Comparison of ENCODE assay signal across 8 cellular contexts in genomic region chr12:57476993-57477709, GRCh38. TPM values are rescaled to one million over a fixed set of nuclear protein-coding genes. Genes with fewer than 3 reads are reported as not detected.
DNase-seq lines count a peak whose midpoint lies in the region; ATAC-seq, FAIRE-seq and TF ChIP-seq lines count a peak whose summit lies in the region.
"Had no signal": no experiment of that assay in that cellular context is flagged by ENCODE, and none has a peak within 500 bp of the region (broad histone marks: within the 10 kb centered on the region; RNA-seq: fewer than 3 reads in every experiment).

No MANE protein-coding gene starts in this region.

- no peak for FAIRE-seq in H54 (lab: Jason Lieb, UNC)

- H3K27ac Mint-ChIP-seq in activated B cell treated with CpG ODN at 0.5 μM for 24 hours (peak overlapping the region; percentile 100), neural progenitor cell (no peak overlapping the region)

- POLR2A ChIA-PET in activated B cell treated with CpG ODN at 0.5 μM for 24 hours (lab: Charles Lee) = interaction anchor here (0.5 to 8.3 kb wide), 21 partner anchors 10 to 1463 kb away, joined by 3 to 133 read pairs (median 4); partner anchors contain the start of genes DCTN2, DDIT3, GLI1 and INHBE

- TF ChIP-seq CTCF in GM12875 (IDR thresholded peaks at IDR 0.05; ENCODE audit: borderline replicate concordance, insufficient read depth, low read depth, low read length) (no peak), activated B cell treated with CpG ODN at 0.5 μM for 24 hours (IDR thresholded peaks at IDR 0.05) (no peak), neural progenitor cell (IDR thresholded peaks at IDR 0.05) (no peak)

- peak overlapping the region; percentile 81 for H3K4me3 ChIP-seq in GM12875 (ENCODE audit: low read depth, low read length)
- no peak overlapping the region for H3K4me3 ChIP-seq in mucosa of stomach (ENCODE audit: low read length)
- no peak overlapping the region for H3K4me3 ChIP-seq in neural progenitor cell

- peaks cover 65% of the 10 kb centered on the region for H3K27me3 ChIP-seq in mucosa of stomach (ENCODE audit: control insufficient read depth, insufficient read depth, low read length)
- H3K27me3 ChIP-seq in neural progenitor cell = peaks cover 100% of the 10 kb centered on the region

- peak overlapping the region; percentile 33 for H3K9ac ChIP-seq in mucosa of stomach (ENCODE audit: low read length)
- no peak overlapping the region for H3K9ac ChIP-seq in neural progenitor cell

- intact Hi-C loops in activated B cell treated with CpG ODN at 0.5 μM for 24 hours (cut with micrococcal nuclease) = loop anchor here (1.0 to 5.0 kb wide), 4 partner anchors 15 to 370 kb away; partner anchors contain the start of genes CDK4 and CTDSP2
- intact Hi-C loops in head of caudate nucleus (cut with DNase I) = no loop called here

- H2AFZ ChIP-seq in neural progenitor cell (replicated peaks) = no peak overlapping the region

- H3K4me3 Mint-ChIP-seq in activated B cell treated with CpG ODN at 0.5 μM for 24 hours (peak overlapping the region; percentile 93), neural progenitor cell (no peak overlapping the region)

- H3F3A ChIP-seq in neural progenitor cell (ENCODE audit: low read depth) = peaks cover 3% of the 10 kb centered on the region

- DNase-seq in activated B cell treated with CpG ODN at 0.5 μM for 24 hours (no peak), H54 (ENCODE audit: insufficient read length, low spot score) (no peak), neural progenitor cell (ENCODE audit: low spot score) (no peak), head of caudate nucleus (no peak)
- DNase-seq: NCI-H1105 treated with DMSO at 0.1 percent for 48 hours had no signal

- peaks cover 2% of the 10 kb centered on the region for H4K20me1 ChIP-seq in neural progenitor cell (ENCODE audit: low read depth)

- H3K4me2 ChIP-seq in neural progenitor cell = no peak overlapping the region

- H3K27me3 Mint-ChIP-seq in activated B cell treated with CpG ODN at 0.5 μM for 24 hours (no peaks in the 10 kb centered on the region), neural progenitor cell (ENCODE audit: insufficient read depth, low read depth) (peaks cover 44% of the 10 kb centered on the region)

- no peaks in the 10 kb centered on the region for H3K9me3 Mint-ChIP-seq in activated B cell treated with CpG ODN at 0.5 μM for 24 hours
- H3K9me3 Mint-ChIP-seq in neural progenitor cell = no peaks in the 10 kb centered on the region

- H3K36me3 ChIP-seq in mucosa of stomach (ENCODE audit: control insufficient read depth, insufficient read depth, low read length) = no peaks in the 10 kb centered on the region
- H3K36me3 ChIP-seq in neural progenitor cell = no peaks in the 10 kb centered on the region

- H3K36me3 Mint-ChIP-seq in activated B cell treated with CpG ODN at 0.5 μM for 24 hours (ENCODE audit: low read depth) = peaks cover 24% of the 10 kb centered on the region
- no peaks in the 10 kb centered on the region for H3K36me3 Mint-ChIP-seq in neural progenitor cell

- peaks cover 86% of the 10 kb centered on the region for H3K4me1 Mint-ChIP-seq in activated B cell treated with CpG ODN at 0.5 μM for 24 hours
- peaks cover 2% of the 10 kb centered on the region for H3K4me1 Mint-ChIP-seq in neural progenitor cell

- H3K9me3 ChIP-seq in mucosa of stomach (ENCODE audit: control insufficient read depth, low read length) = no peaks in the 10 kb centered on the region
- H3K9me3 ChIP-seq in neural progenitor cell (ENCODE audit: low read depth) = no peaks in the 10 kb centered on the region

- CTCF ChIA-PET in activated B cell treated with CpG ODN at 0.5 μM for 24 hours (lab: Charles Lee) = interaction anchor here (0.6 to 7.3 kb wide), 5 partner anchors 9 to 837 kb away, joined by 3 to 74 read pairs (median 3); partner anchors contain the start of gene GLI1

- no peak for ATAC-seq in activated B cell treated with CpG ODN at 0.5 μM for 24 hours (ENCODE audit: low read depth)

- no peaks in the 10 kb centered on the region for H3K79me2 ChIP-seq in neural progenitor cell (ENCODE audit: low read depth)

- H3K4me1 ChIP-seq in mucosa of stomach (ENCODE audit: control insufficient read depth, insufficient read depth, low read length) = peaks cover 16% of the 10 kb centered on the region
- H3K4me1 ChIP-seq in neural progenitor cell = peaks cover 11% of the 10 kb centered on the region

- H3K27ac ChIP-seq in neural progenitor cell = no peak overlapping the region

- TF ChIP-seq POLR2A in H54 (IDR thresholded peaks at IDR 0.05; ENCODE audit: low read depth, low read length) = no peak

RNA-seq across cellular contexts. Expression of gene ARHGAP9, which starts 2.5 kb away (rescaled TPM):
- total RNA-seq in activated B cell treated with CpG ODN at 0.5 μM for 24 hours (98.8 and 104 TPM in 2 replicates), neural progenitor cell (ENCODE audit: low replicate concordance) (0.62 TPM in 1 of 2 replicates, not detected in the other)

RNA-seq across cellular contexts. Expression of gene MARS1, which starts 10.7 kb away (rescaled TPM):
- total RNA-seq in activated B cell treated with CpG ODN at 0.5 μM for 24 hours = 368 and 425 TPM in 2 replicates
- total RNA-seq in neural progenitor cell (ENCODE audit: low replicate concordance) = 109 and 116 TPM in 2 replicates

RNA-seq across cellular contexts. Expression of gene GLI1, which starts 17.6 kb away (rescaled TPM):
- total RNA-seq in activated B cell treated with CpG ODN at 0.5 μM for 24 hours (0.51 and 1.3 TPM in 2 replicates), neural progenitor cell (ENCODE audit: low replicate concordance) (0.12 and 0.71 TPM in 2 replicates)

RNA-seq across cellular contexts. Expression of gene INHBE, which starts 22.0 kb away (rescaled TPM):
- total RNA-seq in activated B cell treated with CpG ODN at 0.5 μM for 24 hours (0.07 and 0.29 TPM in 2 replicates), neural progenitor cell (ENCODE audit: low replicate concordance) (2.6 TPM in 1 of 2 replicates, not detected in the other)

RNA-seq across cellular contexts. Expression of gene INHBC, which starts 42.6 kb away (rescaled TPM):
- total RNA-seq in activated B cell treated with CpG ODN at 0.5 μM for 24 hours (0.10 TPM in 1 of 2 replicates, not detected in the other), neural progenitor cell (ENCODE audit: low replicate concordance) (0.06 TPM in 1 of 2 replicates, not detected in the other)
- total RNA-seq: mucosa of gallbladder had no signal

Comparison
In these comparisons a context has a peak if more than half of its experiments do, and no peak if none do; other contexts are left out.
1. RNA of gene ARHGAP9, which starts 2.5 kb away (total RNA-seq): 98.8 to 104 TPM in activated B cell treated with CpG ODN at 0.5 μM for 24 hours; 0.62 TPM in neural progenitor cell; every median in the first group is over 10 times any median in the second.